Comparison of ENCODE assay signal across 1 cellular context in the genomic region with DNA sequence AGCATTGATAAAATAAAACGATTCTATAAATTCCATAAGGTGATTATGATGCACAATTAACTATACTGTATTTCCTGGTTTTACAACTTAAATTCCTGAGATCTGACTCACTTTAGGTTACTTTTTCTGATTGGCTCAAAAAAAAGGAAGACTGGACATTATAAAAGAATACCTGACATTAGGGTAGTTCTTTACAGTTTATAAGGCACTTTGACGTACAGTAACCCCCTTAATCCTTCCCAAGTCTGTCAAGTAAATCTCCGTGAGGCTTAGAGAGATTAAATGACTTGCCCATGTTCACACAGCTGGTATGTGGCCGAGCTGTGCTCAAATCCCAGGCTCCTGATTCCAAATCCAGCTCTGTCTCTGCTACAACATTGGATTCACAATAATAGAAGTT.
TF ChIP-seq lines count a peak whose summit lies in the region.

No MANE protein-coding gene starts in this region.

TF ChIP-seq in GM23338, 12 proteins besides CTCF, POLR2A, EP300 and RAD21 (continued from another document):
- no peak for TF ChIP-seq ZNF462 (CRISPR knock-in tag; IDR thresholded peaks at IDR 0.05)
- TF ChIP-seq CREB1 (CRISPR knock-in tag; IDR thresholded peaks at IDR 0.05; ENCODE audit: low read depth): no peak
TF ChIP-seq in GM23338: peak in this region for 0.
